In the genomic region with DNA sequence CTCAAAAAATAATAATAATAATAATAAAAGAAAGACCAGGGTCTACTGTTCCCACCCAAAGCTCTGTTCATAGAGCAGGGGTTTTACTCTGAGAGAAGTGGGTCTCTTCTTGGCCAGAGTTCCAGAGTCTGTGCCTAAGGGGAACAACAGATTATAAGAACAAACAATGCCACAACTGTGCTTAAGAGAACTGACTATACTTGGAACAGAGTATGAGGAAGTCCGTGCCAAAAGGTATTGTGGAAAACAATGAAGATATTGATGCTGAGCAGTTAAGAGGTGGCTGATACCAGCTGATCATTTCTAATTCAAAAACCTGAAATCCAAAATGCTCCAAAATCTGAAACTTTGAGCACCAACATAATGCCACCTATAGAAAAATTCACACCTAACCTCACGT, we compare ENCODE assay signal across 18 cellular contexts.
"Had no signal": no experiment of that assay in that cellular context is flagged by ENCODE, and none has a peak within 500 bp of the region (broad histone marks: within the 10 kb centered on the region; RNA-seq: fewer than 3 reads in every experiment).

No MANE protein-coding gene starts in this region.

- DNase-seq: occipital lobe; ovary; posterior cingulate gyrus; psoas muscle; right cardiac atrium; right lobe of liver; sigmoid colon; small intestine; stimulated activated CD4-positive, alpha-beta T cell treated with anti-CD3 and anti-CD28 coated beads, Interleukin-15, amount 100 ng/mL, for 24 hours; stimulated activated CD4-positive, alpha-beta T cell treated with anti-CD3 and anti-CD28 coated beads, Interleukin-2, amount 100 ng/mL, for 24 hours; stimulated activated CD4-positive, alpha-beta T cell treated with anti-CD3 and anti-CD28 coated beads, Interleukin-2, amount 100 ng/mL, for 48 hours; stimulated activated CD4-positive, alpha-beta T cell treated with anti-CD3 and anti-CD28 coated beads, Interleukin-4, amount 100 ng/mL, for 24 hours; stimulated activated naive B cell treated with anti-CD40 and anti-IgM and Interleukin-4, amounts not matched to agents 10 μg/mL and 1 μg/mL and 100 μg/mL, for 72 hours; stimulated activated naive CD4-positive, alpha-beta T cell treated with Interleukin-2 at 50 U/mL for 16 hours; stomach; thyroid gland; trophoblast cell; upper lobe of left lung had no signal
